In genomic region chr2:232537079-232537478, GRCh38 we compare ENCODE assay signal across 1 cellular context.
TF ChIP-seq lines count a peak whose summit lies in the region.

No MANE protein-coding gene starts in this region.

TF ChIP-seq in K562, 482 proteins besides CTCF, POLR2A, EP300 and RAD21:
- TF ChIP-seq, protein P1, sequence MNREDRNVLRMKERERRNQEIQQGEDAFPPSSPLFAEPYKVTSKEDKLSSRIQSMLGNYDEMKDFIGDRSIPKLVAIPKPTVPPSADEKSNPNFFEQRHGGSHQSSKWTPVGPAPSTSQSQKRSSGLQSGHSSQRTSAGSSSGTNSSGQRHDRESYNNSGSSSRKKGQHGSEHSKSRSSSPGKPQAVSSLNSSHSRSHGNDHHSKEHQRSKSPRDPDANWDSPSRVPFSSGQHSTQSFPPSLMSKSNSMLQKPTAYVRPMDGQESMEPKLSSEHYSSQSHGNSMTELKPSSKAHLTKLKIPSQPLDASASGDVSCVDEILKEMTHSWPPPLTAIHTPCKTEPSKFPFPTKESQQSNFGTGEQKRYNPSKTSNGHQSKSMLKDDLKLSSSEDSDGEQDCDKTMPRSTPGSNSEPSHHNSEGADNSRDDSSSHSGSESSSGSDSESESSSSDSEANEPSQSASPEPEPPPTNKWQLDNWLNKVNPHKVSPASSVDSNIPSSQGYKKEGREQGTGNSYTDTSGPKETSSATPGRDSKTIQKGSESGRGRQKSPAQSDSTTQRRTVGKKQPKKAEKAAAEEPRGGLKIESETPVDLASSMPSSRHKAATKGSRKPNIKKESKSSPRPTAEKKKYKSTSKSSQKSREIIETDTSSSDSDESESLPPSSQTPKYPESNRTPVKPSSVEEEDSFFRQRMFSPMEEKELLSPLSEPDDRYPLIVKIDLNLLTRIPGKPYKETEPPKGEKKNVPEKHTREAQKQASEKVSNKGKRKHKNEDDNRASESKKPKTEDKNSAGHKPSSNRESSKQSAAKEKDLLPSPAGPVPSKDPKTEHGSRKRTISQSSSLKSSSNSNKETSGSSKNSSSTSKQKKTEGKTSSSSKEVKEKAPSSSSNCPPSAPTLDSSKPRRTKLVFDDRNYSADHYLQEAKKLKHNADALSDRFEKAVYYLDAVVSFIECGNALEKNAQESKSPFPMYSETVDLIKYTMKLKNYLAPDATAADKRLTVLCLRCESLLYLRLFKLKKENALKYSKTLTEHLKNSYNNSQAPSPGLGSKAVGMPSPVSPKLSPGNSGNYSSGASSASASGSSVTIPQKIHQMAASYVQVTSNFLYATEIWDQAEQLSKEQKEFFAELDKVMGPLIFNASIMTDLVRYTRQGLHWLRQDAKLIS (CRISPR knock-in tag; IDR thresholded peaks at IDR 0.05), result no peak
- TF ChIP-seq FUS (optimal IDR thresholded peaks at IDR 0.05; ENCODE audit: low read depth, low read length) (no peak), CBX1 (IDR thresholded peaks at IDR 0.05; ENCODE audit: low read depth) (no peak), TRIM28 (IDR thresholded peaks at IDR 0.05) (no peak), ADNP (tag; IDR thresholded peaks at IDR 0.05) (no peak), IFI16 (CRISPR knock-in tag; IDR thresholded peaks at IDR 0.05) (no peak), ZNF318 (IDR thresholded peaks at IDR 0.05; ENCODE audit: borderline replicate concordance in 1 of 2, low read depth in 1 of 2) (no peak), ZNF165 (CRISPR knock-in tag; IDR thresholded peaks at IDR 0.05; ENCODE audit: borderline replicate concordance) (no peak)
- TF ChIP-seq, protein P2, sequence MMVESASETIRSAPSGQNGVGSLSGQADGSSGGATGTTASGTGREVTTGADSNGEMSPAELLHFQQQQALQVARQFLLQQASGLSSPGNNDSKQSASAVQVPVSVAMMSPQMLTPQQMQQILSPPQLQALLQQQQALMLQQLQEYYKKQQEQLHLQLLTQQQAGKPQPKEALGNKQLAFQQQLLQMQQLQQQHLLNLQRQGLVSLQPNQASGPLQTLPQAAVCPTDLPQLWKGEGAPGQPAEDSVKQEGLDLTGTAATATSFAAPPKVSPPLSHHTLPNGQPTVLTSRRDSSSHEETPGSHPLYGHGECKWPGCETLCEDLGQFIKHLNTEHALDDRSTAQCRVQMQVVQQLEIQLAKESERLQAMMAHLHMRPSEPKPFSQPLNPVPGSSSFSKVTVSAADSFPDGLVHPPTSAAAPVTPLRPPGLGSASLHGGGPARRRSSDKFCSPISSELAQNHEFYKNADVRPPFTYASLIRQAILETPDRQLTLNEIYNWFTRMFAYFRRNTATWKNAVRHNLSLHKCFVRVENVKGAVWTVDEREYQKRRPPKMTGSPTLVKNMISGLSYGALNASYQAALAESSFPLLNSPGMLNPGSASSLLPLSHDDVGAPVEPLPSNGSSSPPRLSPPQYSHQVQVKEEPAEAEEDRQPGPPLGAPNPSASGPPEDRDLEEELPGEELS (CRISPR knock-in tag; IDR thresholded peaks at IDR 0.05; ENCODE audit: borderline replicate concordance), result no peak
- TF ChIP-seq, protein P3, sequence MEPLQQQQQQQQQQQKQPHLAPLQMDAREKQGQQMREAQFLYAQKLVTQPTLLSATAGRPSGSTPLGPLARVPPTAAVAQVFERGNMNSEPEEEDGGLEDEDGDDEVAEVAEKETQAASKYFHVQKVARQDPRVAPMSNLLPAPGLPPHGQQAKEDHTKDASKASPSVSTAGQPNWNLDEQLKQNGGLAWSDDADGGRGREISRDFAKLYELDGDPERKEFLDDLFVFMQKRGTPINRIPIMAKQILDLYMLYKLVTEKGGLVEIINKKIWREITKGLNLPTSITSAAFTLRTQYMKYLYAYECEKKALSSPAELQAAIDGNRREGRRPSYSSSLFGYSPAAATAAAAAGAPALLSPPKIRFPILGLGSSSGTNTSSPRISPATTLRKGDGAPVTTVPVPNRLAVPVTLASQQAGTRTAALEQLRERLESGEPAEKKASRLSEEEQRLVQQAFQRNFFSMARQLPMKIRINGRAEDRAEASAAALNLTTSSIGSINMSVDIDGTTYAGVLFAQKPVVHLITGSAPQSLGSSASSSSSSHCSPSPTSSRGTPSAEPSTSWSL (CRISPR knock-in tag; IDR thresholded peaks at IDR 0.05; ENCODE audit: borderline replicate concordance), result no peak
